In genomic region chrX:103187953-103188475, GRCh38 we compare ENCODE assay signal across 31 cellular contexts. TPM values are rescaled to one million over a fixed set of nuclear protein-coding genes. Genes with fewer than 3 reads are reported as not detected.
A peak's percentile ranks its signal among the peaks of the same experiment; 100 is the strongest.
DNase-seq lines count a peak whose midpoint lies in the region; ATAC-seq, FAIRE-seq and TF ChIP-seq lines count a peak whose summit lies in the region.
"Had no signal": no experiment of that assay in that cellular context is flagged by ENCODE, and none has a peak within 500 bp of the region (broad histone marks: within the 10 kb centered on the region; RNA-seq: fewer than 3 reads in every experiment).

No MANE protein-coding gene starts in this region.

- no peaks in the 10 kb centered on the region for H3K79me2 ChIP-seq in astrocyte (ENCODE audit: insufficient read depth, low read length)

- intact Hi-C loops in kidney (cut with DNase I), result no loop called here

- no peak overlapping the region for H3K4me2 ChIP-seq in astrocyte (ENCODE audit: low read length)

- H3K4me3 ChIP-seq in astrocyte (ENCODE audit: insufficient read depth, low read depth, low read length), result no peak overlapping the region
- no peak overlapping the region for H3K4me3 ChIP-seq in kidney (ENCODE audit: low read length in 2 of 2)
- H3K4me3 ChIP-seq: coronary artery, gastroesophageal sphincter, stomach, thyroid gland had no signal

- no peaks in the 10 kb centered on the region for H3K27me3 ChIP-seq in astrocyte (ENCODE audit: insufficient read depth, low read length)
- H3K27me3 ChIP-seq: gastroesophageal sphincter, thyroid gland had no signal

- H3K27me3 Mint-ChIP-seq in astrocyte (ENCODE audit: low read depth, unreplicated experiment), result peaks cover 9% of the 10 kb centered on the region
- no peaks in the 10 kb centered on the region for H3K27me3 Mint-ChIP-seq in stimulated activated naive B cell treated with anti-CD40 and anti-IgM and Interleukin-4, amounts not matched to agents 10 μg/mL and 1 μg/mL and 100 μg/mL, for 72 hours
- H3K27me3 Mint-ChIP-seq: CD4-positive, CD25-positive, alpha-beta regulatory T cell; naive thymus-derived CD8-positive, alpha-beta T cell had no signal

- FAIRE-seq in astrocyte (lab: Jason Lieb, UNC) (peak; percentile 13), kidney (lab: Jason Lieb, UNC) (peak; percentile 64)
- FAIRE-seq: H54, HTR-8/SVneo had no signal

- peak; percentile 46 for DNase-seq in DMS79 (lab: John Stamatoyannopoulos, UW)
- DNase-seq in HCEC 1CT, result peak; percentile 1
- DNase-seq in astrocyte (ENCODE audit: low read depth), result peak; percentile 2
- DNase-seq in kidney, result no peak
- DNase-seq in OCI-M2 (lab: John Stamatoyannopoulos, UW; ENCODE audit: unreplicated experiment), result no peak
- no peak for DNase-seq in stimulated activated CD4-positive, alpha-beta T cell treated with anti-CD3 and anti-CD28 coated beads, Interleukin-4, amount 100 ng/mL, for 1 hour
- DNase-seq in stimulated activated naive B cell treated with anti-CD40 and anti-IgM and Interleukin-4, amounts not matched to agents 10 μg/mL and 1 μg/mL and 100 μg/mL, for 72 hours, result no peak
- DNase-seq: activated CD4-positive, alpha-beta T cell treated with anti-CD3 and anti-CD28 coated beads, Interleukin-2, amount 50 U/mL, for 4 hours; activated CD4-positive, CD25-positive, alpha-beta regulatory T cell; activated naive CD4-positive, alpha-beta T cell treated with Interleukin-2 at 50 U/mL for 16 hours; CD4-positive, CD25-positive, alpha-beta regulatory T cell; effector memory CD8-positive, alpha-beta T cell; GDM1; hippocampal formation; KG1; midbrain; naive thymus-derived CD8-positive, alpha-beta T cell; NCI-H1436 treated with DMSO at 0.1 percent for 48 hours; NCI-H2171 treated with DMSO at 0.1 percent for 48 hours; NCI-H526; nucleus accumbens; RPMI8226; stimulated activated CD8-positive, alpha-beta memory T cell treated with anti-CD3 and anti-CD28 coated beads, Interleukin-4, amount 100 ng/mL, for 48 hours; stomach; thyroid gland had no signal

- TF ChIP-seq CTCF in astrocyte (IDR thresholded peaks at IDR 0.05; ENCODE audit: insufficient read depth, low read depth, low read length) (no peak), kidney (IDR thresholded peaks at IDR 0.05; ENCODE audit: borderline replicate concordance, extremely low read depth, insufficient read depth) (no peak)

- H3K36me3 Mint-ChIP-seq in astrocyte (ENCODE audit: low read depth, unreplicated experiment), result no peaks in the 10 kb centered on the region
- no peaks in the 10 kb centered on the region for H3K36me3 Mint-ChIP-seq in stimulated activated naive B cell treated with anti-CD40 and anti-IgM and Interleukin-4, amounts not matched to agents 10 μg/mL and 1 μg/mL and 100 μg/mL, for 72 hours
- H3K36me3 Mint-ChIP-seq: CD4-positive, CD25-positive, alpha-beta regulatory T cell; naive thymus-derived CD8-positive, alpha-beta T cell had no signal

- H2AFZ ChIP-seq in astrocyte (ENCODE audit: low read depth, low read length), result no peak overlapping the region

- H3K36me3 ChIP-seq in astrocyte (ENCODE audit: insufficient read depth, low read length) (no peaks in the 10 kb centered on the region), kidney (ENCODE audit: control insufficient read depth in 1 of 2, insufficient read depth in 2 of 2, low read length in 2 of 2) (no peaks in the 10 kb centered on the region)
- H3K36me3 ChIP-seq: gastroesophageal sphincter, stomach, thyroid gland had no signal

- H3K4me1 ChIP-seq in astrocyte (ENCODE audit: insufficient read depth, low read length) (no peaks in the 10 kb centered on the region), kidney (ENCODE audit: control insufficient read depth in 1 of 2, insufficient read depth in 1 of 2, low read depth in 1 of 2, low read length in 2 of 2) (no peaks in the 10 kb centered on the region)
- H3K4me1 ChIP-seq: gastroesophageal sphincter, stomach, thyroid gland had no signal

- H3K27ac Mint-ChIP-seq in astrocyte (ENCODE audit: unreplicated experiment), result no peak overlapping the region
- H3K27ac Mint-ChIP-seq in stimulated activated naive B cell treated with anti-CD40 and anti-IgM and Interleukin-4, amounts not matched to agents 10 μg/mL and 1 μg/mL and 100 μg/mL, for 72 hours, result no peak overlapping the region
- H3K27ac Mint-ChIP-seq: CD4-positive, CD25-positive, alpha-beta regulatory T cell; effector memory CD8-positive, alpha-beta T cell; naive thymus-derived CD8-positive, alpha-beta T cell had no signal

- H3K27ac ChIP-seq in astrocyte (ENCODE audit: low read depth, low read length) (no peak overlapping the region), kidney (ENCODE audit: low read depth in 2 of 2, low read length in 2 of 2) (no peak overlapping the region)
- H3K27ac ChIP-seq: coronary artery, gastroesophageal sphincter, stomach, thyroid gland had no signal

- ATAC-seq in HG03108 (IDR thresholded peaks at IDR 0.05; ENCODE audit: unreplicated experiment), result no peak
- ATAC-seq in stimulated activated naive B cell treated with anti-CD40 and anti-IgM and Interleukin-4, amounts not matched to agents 10 μg/mL and 1 μg/mL and 100 μg/mL, for 72 hours (replicated peaks), result no peak
- ATAC-seq: effector memory CD8-positive, alpha-beta T cell; esophagus mucosa; gastroesophageal sphincter; naive thymus-derived CD8-positive, alpha-beta T cell had no signal

- H4K20me1 ChIP-seq in astrocyte (ENCODE audit: insufficient read depth, low read length), result no peaks in the 10 kb centered on the region

- H3K9me3 ChIP-seq in astrocyte (ENCODE audit: insufficient read depth, low read depth, low read length), result no peaks in the 10 kb centered on the region
- no peaks in the 10 kb centered on the region for H3K9me3 ChIP-seq in kidney (ENCODE audit: control insufficient read depth in 1 of 2, low read length in 2 of 2)
- H3K9me3 ChIP-seq: gastroesophageal sphincter, stomach, thyroid gland had no signal

- no peaks in the 10 kb centered on the region for H3K9me3 Mint-ChIP-seq in astrocyte (ENCODE audit: unreplicated experiment)
- no peaks in the 10 kb centered on the region for H3K9me3 Mint-ChIP-seq in stimulated activated naive B cell treated with anti-CD40 and anti-IgM and Interleukin-4, amounts not matched to agents 10 μg/mL and 1 μg/mL and 100 μg/mL, for 72 hours
- H3K9me3 Mint-ChIP-seq: CD4-positive, CD25-positive, alpha-beta regulatory T cell; effector memory CD8-positive, alpha-beta T cell; naive thymus-derived CD8-positive, alpha-beta T cell had no signal

- H3K4me3 Mint-ChIP-seq in astrocyte (ENCODE audit: unreplicated experiment), result no peak overlapping the region
- H3K4me3 Mint-ChIP-seq in stimulated activated naive B cell treated with anti-CD40 and anti-IgM and Interleukin-4, amounts not matched to agents 10 μg/mL and 1 μg/mL and 100 μg/mL, for 72 hours, result no peak overlapping the region
- H3K4me3 Mint-ChIP-seq: effector memory CD8-positive, alpha-beta T cell; naive thymus-derived CD8-positive, alpha-beta T cell had no signal

- H3K4me1 Mint-ChIP-seq in astrocyte (ENCODE audit: low read depth, unreplicated experiment), result no peaks in the 10 kb centered on the region
- no peaks in the 10 kb centered on the region for H3K4me1 Mint-ChIP-seq in stimulated activated naive B cell treated with anti-CD40 and anti-IgM and Interleukin-4, amounts not matched to agents 10 μg/mL and 1 μg/mL and 100 μg/mL, for 72 hours
- H3K4me1 Mint-ChIP-seq: CD4-positive, CD25-positive, alpha-beta regulatory T cell; naive thymus-derived CD8-positive, alpha-beta T cell had no signal

- H3K9ac ChIP-seq in astrocyte (ENCODE audit: low read length), result no peak overlapping the region
- no peak overlapping the region for H3K9ac ChIP-seq in kidney (ENCODE audit: low read length in 2 of 2)

RNA-seq across cellular contexts. Expression of gene BEX4, which starts 26.9 kb away (rescaled TPM):
- total RNA-seq in astrocyte (42.9 and 43.4 TPM in 2 replicates), kidney (52.6 TPM)
- 135 TPM for polyA plus RNA-seq in kidney (ENCODE audit: insufficient read depth, low read depth, low replicate concordance)

Comparison
In these comparisons a context has a peak if more than half of its experiments do, and no peak if none do; other contexts are left out.
1. DNase-seq: peak in DMS79 (single experiment), HCEC 1CT (single experiment) and astrocyte (single experiment); none in kidney (single experiment), OCI-M2 (single experiment), stimulated activated CD4-positive, alpha-beta T cell treated with anti-CD3 and anti-CD28 coated beads, Interleukin-4, amount 100 ng/mL, for 1 hour (single experiment) and stimulated activated naive B cell treated with anti-CD40 and anti-IgM and Interleukin-4, amounts not matched to agents 10 μg/mL and 1 μg/mL and 100 μg/mL, for 72 hours (single experiment).